ENCODE assay signal across 8 cellular contexts in the genomic region with DNA sequence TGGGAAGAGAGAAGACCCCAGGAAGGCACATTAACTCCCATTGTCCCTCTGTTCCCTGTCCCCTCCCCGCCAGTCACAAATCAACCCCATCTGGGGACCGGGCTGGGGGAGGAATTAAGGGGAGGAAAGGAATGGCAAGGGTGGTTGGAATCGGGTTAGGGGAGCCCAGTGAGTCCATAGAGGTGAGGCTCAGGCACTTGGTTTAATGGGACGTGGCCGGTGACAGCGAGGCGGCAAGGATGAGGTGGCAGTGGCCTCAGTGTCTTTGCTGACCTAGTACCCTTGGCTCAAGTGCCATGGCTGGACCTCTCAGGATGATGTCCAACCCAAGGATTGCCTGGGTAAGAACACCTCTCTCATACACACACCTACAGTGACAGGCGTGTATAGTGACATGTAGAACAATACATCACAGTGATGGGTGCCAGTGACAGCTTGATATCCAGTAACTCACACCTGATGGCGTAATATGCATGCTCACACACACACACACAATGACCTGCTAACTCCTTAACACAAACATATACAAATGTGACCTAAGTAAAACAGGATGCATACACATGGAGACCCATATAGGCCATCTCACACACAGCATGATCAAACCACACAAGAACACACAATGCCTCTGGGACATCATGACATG. TPM values are rescaled to one million over a fixed set of nuclear protein-coding genes. Genes with fewer than 3 reads are reported as not detected.
DNase-seq lines count a peak whose midpoint lies in the region; ATAC-seq, FAIRE-seq and TF ChIP-seq lines count a peak whose summit lies in the region.

No MANE protein-coding gene starts in this region.

- H3K9ac ChIP-seq in adipocyte (ENCODE audit: low read length) (peak overlapping the region; percentile 61), kidney (ENCODE audit: low read length in 2 of 2) (peak overlapping the region in 1 of 2 donors; percentile 68)

- H3K4me1 ChIP-seq in adipocyte (ENCODE audit: control insufficient read depth, insufficient read depth, low read length) (peaks cover 17% of the 10 kb centered on the region), kidney (ENCODE audit: control insufficient read depth in 1 of 2, insufficient read depth in 1 of 2, low read depth in 1 of 2, low read length in 2 of 2) (peaks cover 6 to 14% of the 10 kb centered on the region in 2 donors), thoracic aorta (ENCODE audit: control insufficient read depth in 1 of 2, low read depth in 2 of 2) (peaks cover 6 to 18% of the 10 kb centered on the region in 2 donors)

- intact Hi-C loops in kidney (cut with DNase I) = no loop called here

- no peak for TF ChIP-seq CTCF in kidney (IDR thresholded peaks at IDR 0.05; ENCODE audit: borderline replicate concordance, extremely low read depth, insufficient read depth)
- TF ChIP-seq CTCF in thoracic aorta (IDR thresholded peaks at IDR 0.05) = no peak

- H3K9me3 ChIP-seq in adipocyte (ENCODE audit: control insufficient read depth, low read length) = no peaks in the 10 kb centered on the region
- H3K9me3 ChIP-seq in kidney (ENCODE audit: control insufficient read depth in 1 of 2, low read length in 2 of 2) = no peaks in the 10 kb centered on the region
- H3K9me3 ChIP-seq in thoracic aorta = no peaks in the 10 kb centered on the region

- H3K36me3 ChIP-seq in adipocyte (ENCODE audit: control insufficient read depth, insufficient read depth, low read length, severe bottlenecking) (peaks cover 27% of the 10 kb centered on the region), kidney (ENCODE audit: control insufficient read depth in 1 of 2, insufficient read depth in 2 of 2, low read length in 2 of 2) (no peaks in the 10 kb centered on the region), thoracic aorta (no peaks in the 10 kb centered on the region)

- no peak for ATAC-seq in activated CD8-positive, alpha-beta memory T cell treated with anti-CD3 and anti-CD28 coated beads, Interleukin-2, amount 10 ng/mL, durations not matched to agents 7 days and 5 days
- no peak for ATAC-seq in thoracic aorta (ENCODE audit: insufficient number of reproducible peaks, low FRiP score, low read depth)

- H3K27ac ChIP-seq in kidney (ENCODE audit: low read depth in 2 of 2, low read length in 2 of 2) = peak overlapping the region; percentile 4 to 65
- H3K27ac ChIP-seq in thoracic aorta = no peak overlapping the region

- H3K36me3 Mint-ChIP-seq in activated CD8-positive, alpha-beta memory T cell treated with anti-CD3 and anti-CD28 coated beads, Interleukin-2, amount 10 ng/mL, durations not matched to agents 7 days and 5 days = peaks cover 2% of the 10 kb centered on the region

- CTCF ChIA-PET in activated CD8-positive, alpha-beta memory T cell treated with anti-CD3 and anti-CD28 coated beads, Interleukin-2, amount 10 ng/mL, durations not matched to agents 7 days and 5 days (lab: Charles Lee) = interaction anchor here (0.6 to 2.3 kb wide), 4 partner anchors 9 to 138 kb away, joined by 3 to 19 read pairs (median 5); partner anchors contain the start of gene OGA

- H3K27me3 ChIP-seq in adipocyte (replicated peaks; ENCODE audit: control insufficient read depth, insufficient read depth, low read length) = no peaks in the 10 kb centered on the region
- no peaks in the 10 kb centered on the region for H3K27me3 ChIP-seq in thoracic aorta (replicated peaks; ENCODE audit: insufficient read depth)

- FAIRE-seq in kidney (lab: Jason Lieb, UNC) = no peak

- no peaks in the 10 kb centered on the region for H3K9me3 Mint-ChIP-seq in activated CD8-positive, alpha-beta memory T cell treated with anti-CD3 and anti-CD28 coated beads, Interleukin-2, amount 10 ng/mL, durations not matched to agents 7 days and 5 days (ENCODE audit: low read depth)

- DNase-seq in activated CD8-positive, alpha-beta memory T cell treated with anti-CD3 and anti-CD28 coated beads, Interleukin-2, amount 10 ng/mL, durations not matched to agents 7 days and 5 days = no peak
- no peak for DNase-seq in activated CD8-positive, alpha-beta memory T cell treated with anti-CD3 and anti-CD28 coated beads, Interleukin-2, amount 50 U/mL, for 48 hours
- no peak for DNase-seq in adipocyte (ENCODE audit: low read depth)
- DNase-seq in kidney = peak; percentile 1
- DNase-seq in thoracic aorta (ENCODE audit: low spot score) = no peak
- no peak for DNase-seq in GOT3 (lab: John Stamatoyannopoulos, UW)
- no peak for DNase-seq in 8988T
- DNase-seq in stimulated activated CD4-positive, alpha-beta T cell treated with anti-CD3 and anti-CD28 coated beads, Interleukin-4, amount 100 ng/mL, for 4 hours = no peak

- peaks cover 48% of the 10 kb centered on the region for H3K4me1 Mint-ChIP-seq in activated CD8-positive, alpha-beta memory T cell treated with anti-CD3 and anti-CD28 coated beads, Interleukin-2, amount 10 ng/mL, durations not matched to agents 7 days and 5 days

- H3K27me3 Mint-ChIP-seq in activated CD8-positive, alpha-beta memory T cell treated with anti-CD3 and anti-CD28 coated beads, Interleukin-2, amount 10 ng/mL, durations not matched to agents 7 days and 5 days = no peaks in the 10 kb centered on the region

- peak overlapping the region; percentile 88 for H3K27ac Mint-ChIP-seq in activated CD8-positive, alpha-beta memory T cell treated with anti-CD3 and anti-CD28 coated beads, Interleukin-2, amount 10 ng/mL, durations not matched to agents 7 days and 5 days

- H3K4me3 Mint-ChIP-seq in activated CD8-positive, alpha-beta memory T cell treated with anti-CD3 and anti-CD28 coated beads, Interleukin-2, amount 10 ng/mL, durations not matched to agents 7 days and 5 days = peak overlapping the region; percentile 75

- H3K4me3 ChIP-seq in adipocyte (ENCODE audit: low read length) (peak overlapping the region; percentile 81), kidney (ENCODE audit: low read length in 2 of 2) (peak overlapping the region; percentile 29 to 70), thoracic aorta (peak overlapping the region; percentile 73)

RNA-seq across cellular contexts. Expression of gene KCNIP2, which starts 12.3 kb away (rescaled TPM):
- 1 to 10 TPM; 1.6 to 2.3 TPM for total RNA-seq in activated CD8-positive, alpha-beta memory T cell treated with anti-CD3 and anti-CD28 coated beads, Interleukin-2, amount 10 ng/mL, durations not matched to agents 7 days and 5 days
- total RNA-seq in kidney = 3.4 TPM
- polyA plus RNA-seq in kidney (ENCODE audit: insufficient read depth, low read depth, low replicate concordance) = 0.67 TPM
- 1 to 10 TPM; 1.1 to 1.2 TPM for total RNA-seq in thoracic aorta

RNA-seq across cellular contexts. Expression of gene OGA, which starts 13.0 kb away (rescaled TPM):
- total RNA-seq in activated CD8-positive, alpha-beta memory T cell treated with anti-CD3 and anti-CD28 coated beads, Interleukin-2, amount 10 ng/mL, durations not matched to agents 7 days and 5 days = 100 to 1,000 TPM; 120 to 139 TPM
- total RNA-seq in kidney (146 TPM), thoracic aorta (100 to 1,000 TPM; 131 to 241 TPM)
- 33.4 TPM for polyA plus RNA-seq in kidney (ENCODE audit: insufficient read depth, low read depth, low replicate concordance)

RNA-seq across cellular contexts. Expression of gene NPM3, which starts 48.0 kb away (rescaled TPM):
- 10 to 100 TPM; 46.1 to 75.4 TPM for total RNA-seq in activated CD8-positive, alpha-beta memory T cell treated with anti-CD3 and anti-CD28 coated beads, Interleukin-2, amount 10 ng/mL, durations not matched to agents 7 days and 5 days
- total RNA-seq in kidney = 23.8 TPM
- polyA plus RNA-seq in kidney (ENCODE audit: insufficient read depth, low read depth, low replicate concordance) = 34.0 TPM
- 10 to 100 TPM; 16.3 to 19.9 TPM for total RNA-seq in thoracic aorta

RNA-seq across cellular contexts. Expression of gene FGF8, which starts 55.4 kb away (rescaled TPM):
- total RNA-seq in activated CD8-positive, alpha-beta memory T cell treated with anti-CD3 and anti-CD28 coated beads, Interleukin-2, amount 10 ng/mL, durations not matched to agents 7 days and 5 days = not detected
- total RNA-seq in kidney (not detected), thoracic aorta (not detected)
- not detected for polyA plus RNA-seq in kidney (ENCODE audit: insufficient read depth, low read depth, low replicate concordance)

Comparison
In these comparisons a context has a peak if more than half of its experiments do, and no peak if none do; other contexts are left out.
1. H3K27ac ChIP-seq: peak in kidney (2 of 2); none in thoracic aorta (0 of 2).
2. Peak in every context shown above with its lines, with median percentiles within 50 percentile points of each other: H3K4me3 ChIP-seq.